Comparison of ENCODE assay signal across 10 cellular contexts in genomic region chr9:97704327-97704677, GRCh38. TPM values are rescaled to one million over a fixed set of nuclear protein-coding genes. Genes with fewer than 3 reads are reported as not detected.
DNase-seq lines count a peak whose midpoint lies in the region; ATAC-seq, FAIRE-seq and TF ChIP-seq lines count a peak whose summit lies in the region.
"Had no signal": no experiment of that assay in that cellular context is flagged by ENCODE, and none has a peak within 500 bp of the region (broad histone marks: within the 10 kb centered on the region; RNA-seq: fewer than 3 reads in every experiment).

No MANE protein-coding gene starts in this region.

- H3K36me3 Mint-ChIP-seq in stimulated activated naive CD8-positive, alpha-beta T cell treated with anti-CD3 and anti-CD28 coated beads, Interleukin-15, Interleukin-2, amounts not matched to agents 100 ng/mL and 50 ng/mL, for 24 hours (ENCODE audit: low read depth) = no peaks in the 10 kb centered on the region
- no peaks in the 10 kb centered on the region for H3K36me3 Mint-ChIP-seq in activated naive CD4-positive, alpha-beta T cell treated with anti-CD3 and anti-CD28 coated beads for 36 hours (ENCODE audit: low read depth)
- H3K36me3 Mint-ChIP-seq in WTC11 = no peaks in the 10 kb centered on the region

- H3K27me3 Mint-ChIP-seq in stimulated activated naive CD8-positive, alpha-beta T cell treated with anti-CD3 and anti-CD28 coated beads, Interleukin-15, Interleukin-2, amounts not matched to agents 100 ng/mL and 50 ng/mL, for 24 hours = peaks cover 20% of the 10 kb centered on the region
- no peaks in the 10 kb centered on the region for H3K27me3 Mint-ChIP-seq in activated naive CD4-positive, alpha-beta T cell treated with anti-CD3 and anti-CD28 coated beads for 36 hours (ENCODE audit: low read depth)
- peaks cover 37% of the 10 kb centered on the region for H3K27me3 Mint-ChIP-seq in WTC11 (ENCODE audit: low read depth)

- peaks cover 52% of the 10 kb centered on the region for H3K4me1 Mint-ChIP-seq in stimulated activated naive CD8-positive, alpha-beta T cell treated with anti-CD3 and anti-CD28 coated beads, Interleukin-15, Interleukin-2, amounts not matched to agents 100 ng/mL and 50 ng/mL, for 24 hours (ENCODE audit: low read depth)
- H3K4me1 Mint-ChIP-seq in activated naive CD4-positive, alpha-beta T cell treated with anti-CD3 and anti-CD28 coated beads for 36 hours (ENCODE audit: low read depth) = peaks cover 20% of the 10 kb centered on the region
- H3K4me1 Mint-ChIP-seq in WTC11 = 0 out of 2 replicates have a peak, but pooled peaks cover 4% of the 10 kb centered on the region

- ATAC-seq in stimulated activated naive CD8-positive, alpha-beta T cell treated with anti-CD3 and anti-CD28 coated beads, Interleukin-15, Interleukin-2, amounts not matched to agents 100 U/mL and 50 U/mL, for 24 hours = no peak
- ATAC-seq in HG02759 (IDR thresholded peaks at IDR 0.05; ENCODE audit: unreplicated experiment) = no peak
- no peak for ATAC-seq in WTC11

- H3K9me3 Mint-ChIP-seq in stimulated activated naive CD8-positive, alpha-beta T cell treated with anti-CD3 and anti-CD28 coated beads, Interleukin-15, Interleukin-2, amounts not matched to agents 100 ng/mL and 50 ng/mL, for 24 hours = no peaks in the 10 kb centered on the region
- H3K9me3 Mint-ChIP-seq in activated naive CD4-positive, alpha-beta T cell treated with anti-CD3 and anti-CD28 coated beads for 36 hours = no peaks in the 10 kb centered on the region
- H3K9me3 Mint-ChIP-seq in WTC11 = no peaks in the 10 kb centered on the region

- DNase-seq in stimulated activated naive CD8-positive, alpha-beta T cell treated with anti-CD3 and anti-CD28 coated beads, Interleukin-15, Interleukin-2, amounts not matched to agents 100 U/mL and 50 U/mL, for 24 hours = no peak
- DNase-seq in adipocyte (ENCODE audit: low read depth) (peak; percentile 29), HEK293T (ENCODE audit: extremely low spot score) (no peak), WTC11 (ENCODE audit: low spot score) (no peak)
- DNase-seq in activated naive CD4-positive, alpha-beta T cell treated with anti-CD3 and anti-CD28 coated beads for 36 hours = no peak
- DNase-seq: anterior cingulate cortex had no signal

- no peaks in the 10 kb centered on the region for H3K9me3 ChIP-seq in adipocyte (ENCODE audit: control insufficient read depth, low read length)

- CTCF ChIA-PET in HEK293T (lab: Yijun Ruan, JAX) (interaction anchor here (0.7 kb wide), 1 partner anchor 186 kb away, joined by 5 read pairs; no protein-coding TSS in a partner anchor), WTC11 (lab: Charles Lee) (no interaction called here)
- CTCF ChIA-PET in activated naive CD4-positive, alpha-beta T cell treated with anti-CD3 and anti-CD28 coated beads for 36 hours (lab: Charles Lee) = interaction anchor here (1.1 to 1.3 kb wide), 2 partner anchors 186 to 188 kb away, joined by 3 to 5 read pairs; no protein-coding TSS in a partner anchor

- peak overlapping the region; percentile 38 for H3K4me3 ChIP-seq in adipocyte (ENCODE audit: low read length)
- H3K4me3 ChIP-seq: lung had no signal

- POLR2A ChIA-PET in HEK293T (lab: Yijun Ruan, JAX) = no interaction called here
- POLR2A ChIA-PET in WTC11 (lab: Charles Lee) = no interaction called here

- intact Hi-C loops in activated naive CD4-positive, alpha-beta T cell treated with anti-CD3 and anti-CD28 coated beads for 36 hours (cut with micrococcal nuclease) = no loop called here

- peak; percentile 84 for FAIRE-seq in islet of Langerhans (lab: Jason Lieb, UNC)

- H3K36me3 ChIP-seq in adipocyte (ENCODE audit: control insufficient read depth, insufficient read depth, low read length, severe bottlenecking) = no peaks in the 10 kb centered on the region

- H3K27ac Mint-ChIP-seq in stimulated activated naive CD8-positive, alpha-beta T cell treated with anti-CD3 and anti-CD28 coated beads, Interleukin-15, Interleukin-2, amounts not matched to agents 100 ng/mL and 50 ng/mL, for 24 hours = peak overlapping the region; percentile 87
- H3K27ac Mint-ChIP-seq in activated naive CD4-positive, alpha-beta T cell treated with anti-CD3 and anti-CD28 coated beads for 36 hours = no peak overlapping the region
- no peak overlapping the region for H3K27ac Mint-ChIP-seq in WTC11

- H3K27me3 ChIP-seq in adipocyte (replicated peaks; ENCODE audit: control insufficient read depth, insufficient read depth, low read length) = peaks cover 7% of the 10 kb centered on the region

- no peak for TF ChIP-seq CTCF in WTC11 (IDR thresholded peaks at IDR 0.05)

- H3K9ac ChIP-seq in adipocyte (ENCODE audit: low read length) = peak overlapping the region; percentile 17

- H3K4me3 Mint-ChIP-seq in stimulated activated naive CD8-positive, alpha-beta T cell treated with anti-CD3 and anti-CD28 coated beads, Interleukin-15, Interleukin-2, amounts not matched to agents 100 ng/mL and 50 ng/mL, for 24 hours = no peak overlapping the region
- no peak overlapping the region for H3K4me3 Mint-ChIP-seq in activated naive CD4-positive, alpha-beta T cell treated with anti-CD3 and anti-CD28 coated beads for 36 hours
- no peak overlapping the region for H3K4me3 Mint-ChIP-seq in WTC11

- H3K4me1 ChIP-seq in adipocyte (ENCODE audit: control insufficient read depth, insufficient read depth, low read length) = peaks cover 16% of the 10 kb centered on the region

TF ChIP-seq in HEK293T, 16 proteins besides CTCF, POLR2A, EP300 and RAD21:
- no peak for TF ChIP-seq LEF1 (IDR thresholded peaks at IDR 0.05; ENCODE audit: borderline replicate concordance)
- TF ChIP-seq BHLHE40 (IDR thresholded peaks at IDR 0.05; ENCODE audit: borderline replicate concordance) = no peak
- no peak for TF ChIP-seq SUZ12 (IDR thresholded peaks at IDR 0.05)
- TF ChIP-seq ZNF384 (IDR thresholded peaks at IDR 0.05) = no peak
- TF ChIP-seq FOXM1 (IDR thresholded peaks at IDR 0.05; ENCODE audit: borderline replicate concordance) = no peak
- TF ChIP-seq FOXK2 (IDR thresholded peaks at IDR 0.05) = no peak
- no peak for TF ChIP-seq CTBP1 (IDR thresholded peaks at IDR 0.05; ENCODE audit: borderline replicate concordance)
- no peak for TF ChIP-seq L3MBTL2 (conservative IDR thresholded peaks at IDR 0.05)
- TF ChIP-seq FOXA1 (IDR thresholded peaks at IDR 0.05) = no peak
- TF ChIP-seq PKNOX1 (IDR thresholded peaks at IDR 0.05) = no peak
- no peak for TF ChIP-seq ELF4 (IDR thresholded peaks at IDR 0.05)
- no peak for TF ChIP-seq TARDBP (IDR thresholded peaks at IDR 0.05)
- TF ChIP-seq ARNT (IDR thresholded peaks at IDR 0.05) = no peak
- TF ChIP-seq HDGF (IDR thresholded peaks at IDR 0.05; ENCODE audit: borderline replicate concordance) = no peak
- no peak for TF ChIP-seq NFRKB (IDR thresholded peaks at IDR 0.05)
- TF ChIP-seq SP1 (IDR thresholded peaks at IDR 0.05) = no peak
TF ChIP-seq in HEK293T: peak in this region for 0.

TF ChIP-seq in WTC11, 78 proteins besides CTCF, POLR2A, EP300 and RAD21 (continues in another document):
- TF ChIP-seq NFATC4 (CRISPR knock-in tag; IDR thresholded peaks at IDR 0.05) (no peak), FOXP4 (CRISPR knock-in tag; IDR thresholded peaks at IDR 0.05) (no peak), EMX1 (CRISPR knock-in tag; IDR thresholded peaks at IDR 0.05) (no peak), ZBTB43 (CRISPR knock-in tag; IDR thresholded peaks at IDR 0.05) (no peak), FOXP1 (CRISPR knock-in tag; IDR thresholded peaks at IDR 0.05; ENCODE audit: borderline replicate concordance) (no peak)

RNA-seq across cellular contexts. Expression of gene XPA, which starts 7.2 kb away (rescaled TPM):
- total RNA-seq in activated naive CD4-positive, alpha-beta T cell treated with anti-CD3 and anti-CD28 coated beads for 36 hours = 1 to 10 TPM; 5.8 to 6.0 TPM
- total RNA-seq in WTC11 (2021) = 2.7 to 3.6 TPM (median 3.0 TPM) in 3 replicates
